Comparison of ENCODE assay signal across 1 cellular context in the genomic region with DNA sequence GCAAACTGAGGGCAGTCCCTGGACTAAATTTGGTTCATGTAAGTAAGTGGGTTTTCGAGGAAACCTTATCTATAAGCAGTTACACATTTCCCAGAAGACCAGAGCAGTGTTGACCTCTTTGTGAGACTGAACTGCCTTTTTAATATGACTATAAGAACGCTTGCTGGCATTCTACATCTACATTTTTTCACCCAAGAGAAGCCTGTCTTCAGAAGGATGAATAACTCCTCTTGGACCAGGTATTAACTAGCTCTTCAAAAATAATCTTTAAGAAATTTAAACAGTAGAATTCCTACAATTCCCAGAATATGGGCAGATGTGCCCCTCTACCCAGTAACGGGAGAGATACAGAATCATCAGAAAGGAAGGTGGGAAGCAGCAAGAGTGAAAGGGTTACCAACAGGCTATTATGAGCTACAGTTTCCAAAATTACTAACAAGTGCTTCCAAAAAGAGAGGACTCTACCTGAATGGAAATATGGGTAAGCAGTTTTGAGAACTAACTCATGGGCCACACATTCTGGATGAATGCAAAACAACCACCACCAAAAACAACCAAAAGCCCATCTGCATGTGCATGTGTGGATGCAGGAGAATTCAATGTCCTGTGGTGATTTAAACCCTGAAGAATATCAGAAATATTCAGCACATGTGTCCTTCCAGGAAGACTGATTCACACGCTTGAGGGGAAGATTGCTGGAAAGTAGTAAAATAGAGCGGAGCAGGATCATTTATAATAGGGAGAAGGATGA.
A peak's percentile ranks its signal among the peaks of the same experiment; 100 is the strongest.
TF ChIP-seq lines count a peak whose summit lies in the region.

No MANE protein-coding gene starts in this region.

TF ChIP-seq in K562, 482 proteins besides CTCF, POLR2A, EP300 and RAD21 (continued from another document and continues in another):
- TF ChIP-seq ZNF282 (CRISPR knock-in tag; IDR thresholded peaks at IDR 0.05): no peak
- TF ChIP-seq FIP1L1 (IDR thresholded peaks at IDR 0.05; ENCODE audit: low read depth, low read length, poor library complexity, severe bottlenecking): no peak
- TF ChIP-seq CBFB (CRISPR knock-in tag; IDR thresholded peaks at IDR 0.05): no peak
- no peak for TF ChIP-seq ARID2 (IDR thresholded peaks at IDR 0.05)
- TF ChIP-seq, protein P1, sequence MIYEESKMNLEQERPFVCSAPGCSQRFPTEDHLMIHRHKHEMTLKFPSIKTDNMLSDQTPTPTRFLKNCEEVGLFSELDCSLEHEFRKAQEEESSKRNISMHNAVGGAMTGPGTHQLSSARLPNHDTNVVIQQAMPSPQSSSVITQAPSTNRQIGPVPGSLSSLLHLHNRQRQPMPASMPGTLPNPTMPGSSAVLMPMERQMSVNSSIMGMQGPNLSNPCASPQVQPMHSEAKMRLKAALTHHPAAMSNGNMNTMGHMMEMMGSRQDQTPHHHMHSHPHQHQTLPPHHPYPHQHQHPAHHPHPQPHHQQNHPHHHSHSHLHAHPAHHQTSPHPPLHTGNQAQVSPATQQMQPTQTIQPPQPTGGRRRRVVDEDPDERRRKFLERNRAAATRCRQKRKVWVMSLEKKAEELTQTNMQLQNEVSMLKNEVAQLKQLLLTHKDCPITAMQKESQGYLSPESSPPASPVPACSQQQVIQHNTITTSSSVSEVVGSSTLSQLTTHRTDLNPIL (CRISPR knock-in tag; IDR thresholded peaks at IDR 0.05): no peak
- no peak for TF ChIP-seq SAP30 (IDR thresholded peaks at IDR 0.05; ENCODE audit: borderline replicate concordance, insufficient read depth, low read depth, low read length, poor library complexity, severe bottlenecking)
- TF ChIP-seq, protein P2, sequence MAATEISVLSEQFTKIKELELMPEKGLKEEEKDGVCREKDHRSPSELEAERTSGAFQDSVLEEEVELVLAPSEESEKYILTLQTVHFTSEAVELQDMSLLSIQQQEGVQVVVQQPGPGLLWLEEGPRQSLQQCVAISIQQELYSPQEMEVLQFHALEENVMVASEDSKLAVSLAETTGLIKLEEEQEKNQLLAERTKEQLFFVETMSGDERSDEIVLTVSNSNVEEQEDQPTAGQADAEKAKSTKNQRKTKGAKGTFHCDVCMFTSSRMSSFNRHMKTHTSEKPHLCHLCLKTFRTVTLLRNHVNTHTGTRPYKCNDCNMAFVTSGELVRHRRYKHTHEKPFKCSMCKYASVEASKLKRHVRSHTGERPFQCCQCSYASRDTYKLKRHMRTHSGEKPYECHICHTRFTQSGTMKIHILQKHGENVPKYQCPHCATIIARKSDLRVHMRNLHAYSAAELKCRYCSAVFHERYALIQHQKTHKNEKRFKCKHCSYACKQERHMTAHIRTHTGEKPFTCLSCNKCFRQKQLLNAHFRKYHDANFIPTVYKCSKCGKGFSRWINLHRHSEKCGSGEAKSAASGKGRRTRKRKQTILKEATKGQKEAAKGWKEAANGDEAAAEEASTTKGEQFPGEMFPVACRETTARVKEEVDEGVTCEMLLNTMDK (IDR thresholded peaks at IDR 0.05; ENCODE audit: borderline replicate concordance, insufficient read depth, low read depth, low read length, poor library complexity, severe bottlenecking): no peak
- TF ChIP-seq, protein P3, sequence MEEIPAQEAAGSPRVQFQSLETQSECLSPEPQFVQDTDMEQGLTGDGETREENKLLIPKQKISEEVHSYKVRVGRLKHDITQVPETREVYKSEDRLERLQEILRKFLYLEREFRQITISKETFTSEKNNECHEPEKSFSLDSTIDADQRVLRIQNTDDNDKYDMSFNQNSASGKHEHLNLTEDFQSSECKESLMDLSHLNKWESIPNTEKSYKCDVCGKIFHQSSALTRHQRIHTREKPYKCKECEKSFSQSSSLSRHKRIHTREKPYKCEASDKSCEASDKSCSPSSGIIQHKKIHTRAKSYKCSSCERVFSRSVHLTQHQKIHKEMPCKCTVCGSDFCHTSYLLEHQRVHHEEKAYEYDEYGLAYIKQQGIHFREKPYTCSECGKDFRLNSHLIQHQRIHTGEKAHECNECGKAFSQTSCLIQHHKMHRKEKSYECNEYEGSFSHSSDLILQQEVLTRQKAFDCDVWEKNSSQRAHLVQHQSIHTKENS (CRISPR knock-in tag; IDR thresholded peaks at IDR 0.05): no peak
- no peak for TF ChIP-seq SMAD1 (IDR thresholded peaks at IDR 0.05; ENCODE audit: low read depth, low read length, partially characterized antibody)
- no peak for TF ChIP-seq RBM17 (IDR thresholded peaks at IDR 0.05; ENCODE audit: borderline replicate concordance, low read depth, low read length)
- peak; percentile 20; the same call in 1 of the 2 replicates for TF ChIP-seq SMARCA5 (IDR thresholded peaks at IDR 0.05)
- TF ChIP-seq, protein P4, sequence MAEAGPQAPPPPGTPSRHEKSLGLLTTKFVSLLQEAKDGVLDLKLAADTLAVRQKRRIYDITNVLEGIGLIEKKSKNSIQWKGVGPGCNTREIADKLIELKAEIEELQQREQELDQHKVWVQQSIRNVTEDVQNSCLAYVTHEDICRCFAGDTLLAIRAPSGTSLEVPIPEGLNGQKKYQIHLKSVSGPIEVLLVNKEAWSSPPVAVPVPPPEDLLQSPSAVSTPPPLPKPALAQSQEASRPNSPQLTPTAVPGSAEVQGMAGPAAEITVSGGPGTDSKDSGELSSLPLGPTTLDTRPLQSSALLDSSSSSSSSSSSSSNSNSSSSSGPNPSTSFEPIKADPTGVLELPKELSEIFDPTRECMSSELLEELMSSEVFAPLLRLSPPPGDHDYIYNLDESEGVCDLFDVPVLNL (CRISPR knock-in tag; IDR thresholded peaks at IDR 0.05; ENCODE audit: low read depth): no peak
- TF ChIP-seq ZNF551 (CRISPR knock-in tag; IDR thresholded peaks at IDR 0.05): no peak
- TF ChIP-seq ZNF408 (CRISPR knock-in tag; IDR thresholded peaks at IDR 0.05; ENCODE audit: low read depth): no peak
- TF ChIP-seq, protein P5, sequence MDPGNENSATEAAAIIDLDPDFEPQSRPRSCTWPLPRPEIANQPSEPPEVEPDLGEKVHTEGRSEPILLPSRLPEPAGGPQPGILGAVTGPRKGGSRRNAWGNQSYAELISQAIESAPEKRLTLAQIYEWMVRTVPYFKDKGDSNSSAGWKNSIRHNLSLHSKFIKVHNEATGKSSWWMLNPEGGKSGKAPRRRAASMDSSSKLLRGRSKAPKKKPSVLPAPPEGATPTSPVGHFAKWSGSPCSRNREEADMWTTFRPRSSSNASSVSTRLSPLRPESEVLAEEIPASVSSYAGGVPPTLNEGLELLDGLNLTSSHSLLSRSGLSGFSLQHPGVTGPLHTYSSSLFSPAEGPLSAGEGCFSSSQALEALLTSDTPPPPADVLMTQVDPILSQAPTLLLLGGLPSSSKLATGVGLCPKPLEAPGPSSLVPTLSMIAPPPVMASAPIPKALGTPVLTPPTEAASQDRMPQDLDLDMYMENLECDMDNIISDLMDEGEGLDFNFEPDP (CRISPR knock-in tag; IDR thresholded peaks at IDR 0.05): no peak
- TF ChIP-seq SRSF1 (IDR thresholded peaks at IDR 0.05; ENCODE audit: low read depth, low read length): no peak
- TF ChIP-seq TOE1 (IDR thresholded peaks at IDR 0.05; ENCODE audit: borderline replicate concordance): no peak
- no peak for TF ChIP-seq TOE1 (CRISPR knock-in tag; IDR thresholded peaks at IDR 0.05; ENCODE audit: borderline replicate concordance, low read depth)
- peak; percentile 32; the same call in 1 of the 2 replicates for TF ChIP-seq CXXC5 (CRISPR knock-in tag; IDR thresholded peaks at IDR 0.05)
- TF ChIP-seq, protein P6, sequence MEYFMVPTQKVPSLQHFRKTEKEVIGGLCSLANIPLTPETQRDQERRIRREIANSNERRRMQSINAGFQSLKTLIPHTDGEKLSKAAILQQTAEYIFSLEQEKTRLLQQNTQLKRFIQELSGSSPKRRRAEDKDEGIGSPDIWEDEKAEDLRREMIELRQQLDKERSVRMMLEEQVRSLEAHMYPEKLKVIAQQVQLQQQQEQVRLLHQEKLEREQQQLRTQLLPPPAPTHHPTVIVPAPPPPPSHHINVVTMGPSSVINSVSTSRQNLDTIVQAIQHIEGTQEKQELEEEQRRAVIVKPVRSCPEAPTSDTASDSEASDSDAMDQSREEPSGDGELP (CRISPR knock-in tag; IDR thresholded peaks at IDR 0.05; ENCODE audit: borderline replicate concordance): no peak
- TF ChIP-seq, protein P7, sequence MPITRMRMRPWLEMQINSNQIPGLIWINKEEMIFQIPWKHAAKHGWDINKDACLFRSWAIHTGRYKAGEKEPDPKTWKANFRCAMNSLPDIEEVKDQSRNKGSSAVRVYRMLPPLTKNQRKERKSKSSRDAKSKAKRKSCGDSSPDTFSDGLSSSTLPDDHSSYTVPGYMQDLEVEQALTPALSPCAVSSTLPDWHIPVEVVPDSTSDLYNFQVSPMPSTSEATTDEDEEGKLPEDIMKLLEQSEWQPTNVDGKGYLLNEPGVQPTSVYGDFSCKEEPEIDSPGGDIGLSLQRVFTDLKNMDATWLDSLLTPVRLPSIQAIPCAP (CRISPR knock-in tag; IDR thresholded peaks at IDR 0.05; ENCODE audit: borderline replicate concordance): no peak
- no peak for TF ChIP-seq THRAP3 (IDR thresholded peaks at IDR 0.05; ENCODE audit: borderline replicate concordance)
- TF ChIP-seq MTA2 (IDR thresholded peaks at IDR 0.05; ENCODE audit: low read depth): no peak
- TF ChIP-seq DMBX1 (CRISPR knock-in tag; IDR thresholded peaks at IDR 0.05; ENCODE audit: borderline replicate concordance): no peak
- no peak for TF ChIP-seq PHTF2 (CRISPR knock-in tag; IDR thresholded peaks at IDR 0.05)
- no peak for TF ChIP-seq SUPT5H (IDR thresholded peaks at IDR 0.05)
- no peak for TF ChIP-seq ZFP30 (CRISPR knock-in tag; IDR thresholded peaks at IDR 0.05; ENCODE audit: borderline replicate concordance)
- TF ChIP-seq TCFL5 (CRISPR knock-in tag; conservative IDR thresholded peaks at IDR 0.05): no peak
- TF ChIP-seq ESRRB (CRISPR knock-in tag; IDR thresholded peaks at IDR 0.05; ENCODE audit: borderline replicate concordance): no peak
- peak; percentile 74 for TF ChIP-seq NCOR1 (IDR thresholded peaks at IDR 0.05)
- TF ChIP-seq RUNX1 (IDR thresholded peaks at IDR 0.05; ENCODE audit: low read depth): no peak
- TF ChIP-seq CBFA2T3 (IDR thresholded peaks at IDR 0.05): peak; percentile 54
- TF ChIP-seq, protein P8, sequence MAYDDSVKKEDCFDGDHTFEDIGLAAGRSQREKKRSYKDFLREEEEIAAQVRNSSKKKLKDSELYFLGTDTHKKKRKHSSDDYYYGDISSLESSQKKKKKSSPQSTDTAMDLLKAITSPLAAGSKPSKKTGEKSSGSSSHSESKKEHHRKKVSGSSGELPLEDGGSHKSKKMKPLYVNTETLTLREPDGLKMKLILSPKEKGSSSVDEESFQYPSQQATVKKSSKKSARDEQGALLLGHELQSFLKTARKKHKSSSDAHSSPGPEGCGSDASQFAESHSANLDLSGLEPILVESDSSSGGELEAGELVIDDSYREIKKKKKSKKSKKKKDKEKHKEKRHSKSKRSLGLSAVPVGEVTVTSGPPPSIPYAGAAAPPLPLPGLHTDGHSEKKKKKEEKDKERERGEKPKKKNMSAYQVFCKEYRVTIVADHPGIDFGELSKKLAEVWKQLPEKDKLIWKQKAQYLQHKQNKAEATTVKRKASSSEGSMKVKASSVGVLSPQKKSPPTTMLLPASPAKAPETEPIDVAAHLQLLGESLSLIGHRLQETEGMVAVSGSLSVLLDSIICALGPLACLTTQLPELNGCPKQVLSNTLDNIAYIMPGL (CRISPR knock-in tag; IDR thresholded peaks at IDR 0.05): no peak
- TF ChIP-seq, protein P9, sequence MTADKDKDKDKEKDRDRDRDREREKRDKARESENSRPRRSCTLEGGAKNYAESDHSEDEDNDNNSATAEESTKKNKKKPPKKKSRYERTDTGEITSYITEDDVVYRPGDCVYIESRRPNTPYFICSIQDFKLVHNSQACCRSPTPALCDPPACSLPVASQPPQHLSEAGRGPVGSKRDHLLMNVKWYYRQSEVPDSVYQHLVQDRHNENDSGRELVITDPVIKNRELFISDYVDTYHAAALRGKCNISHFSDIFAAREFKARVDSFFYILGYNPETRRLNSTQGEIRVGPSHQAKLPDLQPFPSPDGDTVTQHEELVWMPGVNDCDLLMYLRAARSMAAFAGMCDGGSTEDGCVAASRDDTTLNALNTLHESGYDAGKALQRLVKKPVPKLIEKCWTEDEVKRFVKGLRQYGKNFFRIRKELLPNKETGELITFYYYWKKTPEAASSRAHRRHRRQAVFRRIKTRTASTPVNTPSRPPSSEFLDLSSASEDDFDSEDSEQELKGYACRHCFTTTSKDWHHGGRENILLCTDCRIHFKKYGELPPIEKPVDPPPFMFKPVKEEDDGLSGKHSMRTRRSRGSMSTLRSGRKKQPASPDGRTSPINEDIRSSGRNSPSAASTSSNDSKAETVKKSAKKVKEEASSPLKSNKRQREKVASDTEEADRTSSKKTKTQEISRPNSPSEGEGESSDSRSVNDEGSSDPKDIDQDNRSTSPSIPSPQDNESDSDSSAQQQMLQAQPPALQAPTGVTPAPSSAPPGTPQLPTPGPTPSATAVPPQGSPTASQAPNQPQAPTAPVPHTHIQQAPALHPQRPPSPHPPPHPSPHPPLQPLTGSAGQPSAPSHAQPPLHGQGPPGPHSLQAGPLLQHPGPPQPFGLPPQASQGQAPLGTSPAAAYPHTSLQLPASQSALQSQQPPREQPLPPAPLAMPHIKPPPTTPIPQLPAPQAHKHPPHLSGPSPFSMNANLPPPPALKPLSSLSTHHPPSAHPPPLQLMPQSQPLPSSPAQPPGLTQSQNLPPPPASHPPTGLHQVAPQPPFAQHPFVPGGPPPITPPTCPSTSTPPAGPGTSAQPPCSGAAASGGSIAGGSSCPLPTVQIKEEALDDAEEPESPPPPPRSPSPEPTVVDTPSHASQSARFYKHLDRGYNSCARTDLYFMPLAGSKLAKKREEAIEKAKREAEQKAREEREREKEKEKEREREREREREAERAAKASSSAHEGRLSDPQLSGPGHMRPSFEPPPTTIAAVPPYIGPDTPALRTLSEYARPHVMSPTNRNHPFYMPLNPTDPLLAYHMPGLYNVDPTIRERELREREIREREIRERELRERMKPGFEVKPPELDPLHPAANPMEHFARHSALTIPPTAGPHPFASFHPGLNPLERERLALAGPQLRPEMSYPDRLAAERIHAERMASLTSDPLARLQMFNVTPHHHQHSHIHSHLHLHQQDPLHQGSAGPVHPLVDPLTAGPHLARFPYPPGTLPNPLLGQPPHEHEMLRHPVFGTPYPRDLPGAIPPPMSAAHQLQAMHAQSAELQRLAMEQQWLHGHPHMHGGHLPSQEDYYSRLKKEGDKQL (CRISPR knock-in tag; IDR thresholded peaks at IDR 0.05; ENCODE audit: borderline replicate concordance): no peak
- no peak for TF ChIP-seq HIVEP1 (CRISPR knock-in tag; IDR thresholded peaks at IDR 0.05)
- TF ChIP-seq, protein P10, sequence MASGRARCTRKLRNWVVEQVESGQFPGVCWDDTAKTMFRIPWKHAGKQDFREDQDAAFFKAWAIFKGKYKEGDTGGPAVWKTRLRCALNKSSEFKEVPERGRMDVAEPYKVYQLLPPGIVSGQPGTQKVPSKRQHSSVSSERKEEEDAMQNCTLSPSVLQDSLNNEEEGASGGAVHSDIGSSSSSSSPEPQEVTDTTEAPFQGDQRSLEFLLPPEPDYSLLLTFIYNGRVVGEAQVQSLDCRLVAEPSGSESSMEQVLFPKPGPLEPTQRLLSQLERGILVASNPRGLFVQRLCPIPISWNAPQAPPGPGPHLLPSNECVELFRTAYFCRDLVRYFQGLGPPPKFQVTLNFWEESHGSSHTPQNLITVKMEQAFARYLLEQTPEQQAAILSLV (tag; IDR thresholded peaks at IDR 0.05): no peak
- peak; percentile 45; the same call in 1 of the 2 replicates for TF ChIP-seq ESRRA (IDR thresholded peaks at IDR 0.05; ENCODE audit: borderline replicate concordance, low read depth)
- no peak for TF ChIP-seq SNRNP70 (optimal IDR thresholded peaks at IDR 0.05; ENCODE audit: low read depth, low read length)
- no peak for TF ChIP-seq ZNF140 (CRISPR knock-in tag; IDR thresholded peaks at IDR 0.05)
- no peak for TF ChIP-seq SIN3B (IDR thresholded peaks at IDR 0.05; ENCODE audit: low read depth)
- TF ChIP-seq TCF3 (CRISPR knock-in tag; IDR thresholded peaks at IDR 0.05): peak; percentile 46
